ENCODE assay signal across 1 cellular context in the genomic region with DNA sequence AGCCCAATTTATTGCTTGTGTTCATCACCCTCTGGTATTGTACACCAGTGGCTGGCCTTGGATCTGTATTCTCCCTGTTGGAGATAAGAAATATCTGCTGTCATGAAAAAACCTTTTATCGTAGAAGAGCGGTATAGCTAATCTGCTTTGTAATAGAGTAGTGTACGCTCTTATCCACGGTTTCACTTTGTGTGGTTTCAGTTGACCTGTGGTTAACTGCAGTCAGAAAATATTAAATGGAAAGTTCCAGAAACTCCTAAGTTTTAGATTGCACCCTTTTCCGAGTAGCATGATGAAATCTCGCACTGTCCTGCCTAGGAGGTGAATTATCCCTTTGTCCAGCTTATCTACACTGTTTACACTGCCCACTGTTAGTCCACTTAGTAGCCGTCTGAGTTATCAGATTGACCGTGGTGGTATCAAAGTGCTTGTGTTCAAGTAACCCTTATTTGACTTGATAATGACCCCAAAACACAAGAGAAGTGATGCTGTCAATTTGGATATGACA.
A peak's percentile ranks its signal among the peaks of the same experiment; 100 is the strongest.
TF ChIP-seq lines count a peak whose summit lies in the region.

No MANE protein-coding gene starts in this region.

TF ChIP-seq in HepG2, 621 proteins besides CTCF, POLR2A, EP300 and RAD21 (continued from another document and continues in another):
- TF ChIP-seq SAP130 (CRISPR knock-in tag; IDR thresholded peaks at IDR 0.05; ENCODE audit: low read depth) (peak; percentile 68), HNF4A (CRISPR knock-in tag; IDR thresholded peaks at IDR 0.05) (peak; percentile 58; the same call in 1 of the 2 replicates), CENPX (CRISPR knock-in tag; IDR thresholded peaks at IDR 0.05) (no peak), ZBTB8A (CRISPR knock-in tag; IDR thresholded peaks at IDR 0.05; ENCODE audit: borderline replicate concordance, low read depth) (no peak), FOXM1 (CRISPR knock-in tag; IDR thresholded peaks at IDR 0.05) (no peak), ZNF563 (CRISPR knock-in tag; IDR thresholded peaks at IDR 0.05) (no peak), SP1 (IDR thresholded peaks at IDR 0.05) (no peak), SP1 (CRISPR knock-in tag; IDR thresholded peaks at IDR 0.05) (no peak), NFIC (IDR thresholded peaks at IDR 0.05; ENCODE audit: low read length) (peak; percentile 72), ZNF773 (CRISPR knock-in tag; IDR thresholded peaks at IDR 0.05; ENCODE audit: borderline replicate concordance) (no peak), SNRNP70 (IDR thresholded peaks at IDR 0.05; ENCODE audit: low read depth, low read length) (no peak), SSRP1 (CRISPR knock-in tag; IDR thresholded peaks at IDR 0.05) (no peak), HOXA7 (CRISPR knock-in tag; IDR thresholded peaks at IDR 0.05) (no peak), ZNF253 (CRISPR knock-in tag; IDR thresholded peaks at IDR 0.05; ENCODE audit: borderline replicate concordance) (no peak), ZNF776 (CRISPR knock-in tag; IDR thresholded peaks at IDR 0.05) (no peak), TP53 (CRISPR knock-in tag; conservative IDR thresholded peaks at IDR 0.05) (no peak), FOXK2 (IDR thresholded peaks at IDR 0.05) (0 out of 2 replicates have a peak, but pooled peaks have one; percentile 24)
- TF ChIP-seq, protein P1, sequence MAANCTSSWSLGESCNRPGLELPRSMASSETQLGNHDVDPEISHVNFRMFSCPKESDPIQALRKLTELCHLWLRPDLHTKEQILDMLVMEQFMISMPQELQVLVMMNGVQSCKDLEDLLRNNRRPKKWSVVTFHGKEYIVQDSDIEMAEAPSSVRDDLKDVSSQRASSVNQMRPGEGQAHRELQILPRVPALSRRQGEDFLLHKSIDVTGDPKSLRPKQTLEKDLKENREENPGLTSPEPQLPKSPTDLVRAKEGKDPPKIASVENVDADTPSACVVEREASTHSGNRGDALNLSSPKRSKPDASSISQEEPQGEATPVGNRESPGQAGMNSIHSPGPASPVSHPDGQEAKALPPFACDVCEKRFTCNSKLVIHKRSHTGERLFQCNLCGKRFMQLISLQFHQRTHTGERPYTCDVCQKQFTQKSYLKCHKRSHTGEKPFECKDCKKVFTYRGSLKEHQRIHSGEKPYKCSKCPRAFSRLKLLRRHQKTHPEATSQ (CRISPR knock-in tag; IDR thresholded peaks at IDR 0.05; ENCODE audit: borderline replicate concordance): no peak
- TF ChIP-seq, protein P2, sequence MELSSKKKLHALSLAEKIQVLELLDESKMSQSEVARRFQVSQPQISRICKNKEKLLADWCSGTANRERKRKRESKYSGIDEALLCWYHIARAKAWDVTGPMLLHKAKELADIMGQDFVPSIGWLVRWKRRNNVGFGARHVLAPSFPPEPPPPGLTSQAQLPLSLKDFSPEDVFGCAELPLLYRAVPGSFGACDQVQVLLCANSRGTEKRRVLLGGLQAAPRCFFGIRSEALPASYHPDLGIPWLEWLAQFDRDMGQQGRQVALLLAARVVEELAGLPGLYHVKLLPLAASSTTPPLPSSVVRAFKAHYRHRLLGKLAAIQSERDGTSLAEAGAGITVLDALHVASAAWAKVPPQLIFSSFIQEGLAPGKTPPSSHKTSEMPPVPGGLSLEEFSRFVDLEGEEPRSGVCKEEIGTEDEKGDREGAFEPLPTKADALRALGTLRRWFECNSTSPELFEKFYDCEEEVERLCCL (CRISPR knock-in tag; IDR thresholded peaks at IDR 0.05; ENCODE audit: borderline replicate concordance): no peak
- TF ChIP-seq, protein P3, sequence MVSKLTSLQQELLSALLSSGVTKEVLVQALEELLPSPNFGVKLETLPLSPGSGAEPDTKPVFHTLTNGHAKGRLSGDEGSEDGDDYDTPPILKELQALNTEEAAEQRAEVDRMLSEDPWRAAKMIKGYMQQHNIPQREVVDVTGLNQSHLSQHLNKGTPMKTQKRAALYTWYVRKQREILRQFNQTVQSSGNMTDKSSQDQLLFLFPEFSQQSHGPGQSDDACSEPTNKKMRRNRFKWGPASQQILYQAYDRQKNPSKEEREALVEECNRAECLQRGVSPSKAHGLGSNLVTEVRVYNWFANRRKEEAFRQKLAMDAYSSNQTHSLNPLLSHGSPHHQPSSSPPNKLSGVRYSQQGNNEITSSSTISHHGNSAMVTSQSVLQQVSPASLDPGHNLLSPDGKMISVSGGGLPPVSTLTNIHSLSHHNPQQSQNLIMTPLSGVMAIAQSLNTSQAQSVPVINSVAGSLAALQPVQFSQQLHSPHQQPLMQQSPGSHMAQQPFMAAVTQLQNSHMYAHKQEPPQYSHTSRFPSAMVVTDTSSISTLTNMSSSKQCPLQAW (CRISPR knock-in tag; IDR thresholded peaks at IDR 0.05): 0 out of 2 replicates have a peak, but pooled peaks have one; percentile 53
- TF ChIP-seq, protein P4, sequence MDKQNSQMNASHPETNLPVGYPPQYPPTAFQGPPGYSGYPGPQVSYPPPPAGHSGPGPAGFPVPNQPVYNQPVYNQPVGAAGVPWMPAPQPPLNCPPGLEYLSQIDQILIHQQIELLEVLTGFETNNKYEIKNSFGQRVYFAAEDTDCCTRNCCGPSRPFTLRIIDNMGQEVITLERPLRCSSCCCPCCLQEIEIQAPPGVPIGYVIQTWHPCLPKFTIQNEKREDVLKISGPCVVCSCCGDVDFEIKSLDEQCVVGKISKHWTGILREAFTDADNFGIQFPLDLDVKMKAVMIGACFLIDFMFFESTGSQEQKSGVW (CRISPR knock-in tag; IDR thresholded peaks at IDR 0.05; ENCODE audit: borderline replicate concordance): no peak
- TF ChIP-seq, protein P5, sequence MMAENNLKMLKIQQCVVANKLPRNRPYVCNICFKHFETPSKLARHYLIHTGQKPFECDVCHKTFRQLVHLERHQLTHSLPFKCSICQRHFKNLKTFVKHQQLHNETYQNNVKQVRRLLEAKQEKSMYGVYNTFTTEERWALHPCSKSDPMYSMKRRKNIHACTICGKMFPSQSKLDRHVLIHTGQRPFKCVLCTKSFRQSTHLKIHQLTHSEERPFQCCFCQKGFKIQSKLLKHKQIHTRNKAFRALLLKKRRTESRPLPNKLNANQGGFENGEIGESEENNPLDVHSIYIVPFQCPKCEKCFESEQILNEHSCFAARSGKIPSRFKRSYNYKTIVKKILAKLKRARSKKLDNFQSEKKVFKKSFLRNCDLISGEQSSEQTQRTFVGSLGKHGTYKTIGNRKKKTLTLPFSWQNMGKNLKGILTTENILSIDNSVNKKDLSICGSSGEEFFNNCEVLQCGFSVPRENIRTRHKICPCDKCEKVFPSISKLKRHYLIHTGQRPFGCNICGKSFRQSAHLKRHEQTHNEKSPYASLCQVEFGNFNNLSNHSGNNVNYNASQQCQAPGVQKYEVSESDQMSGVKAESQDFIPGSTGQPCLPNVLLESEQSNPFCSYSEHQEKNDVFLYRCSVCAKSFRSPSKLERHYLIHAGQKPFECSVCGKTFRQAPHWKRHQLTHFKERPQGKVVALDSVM (CRISPR knock-in tag; IDR thresholded peaks at IDR 0.05): no peak
- TF ChIP-seq, protein P6, sequence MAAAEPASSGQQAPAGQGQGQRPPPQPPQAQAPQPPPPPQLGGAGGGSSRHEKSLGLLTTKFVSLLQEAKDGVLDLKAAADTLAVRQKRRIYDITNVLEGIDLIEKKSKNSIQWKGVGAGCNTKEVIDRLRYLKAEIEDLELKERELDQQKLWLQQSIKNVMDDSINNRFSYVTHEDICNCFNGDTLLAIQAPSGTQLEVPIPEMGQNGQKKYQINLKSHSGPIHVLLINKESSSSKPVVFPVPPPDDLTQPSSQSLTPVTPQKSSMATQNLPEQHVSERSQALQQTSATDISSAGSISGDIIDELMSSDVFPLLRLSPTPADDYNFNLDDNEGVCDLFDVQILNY (CRISPR knock-in tag; conservative IDR thresholded peaks at IDR 0.05): no peak
- TF ChIP-seq, protein P7, sequence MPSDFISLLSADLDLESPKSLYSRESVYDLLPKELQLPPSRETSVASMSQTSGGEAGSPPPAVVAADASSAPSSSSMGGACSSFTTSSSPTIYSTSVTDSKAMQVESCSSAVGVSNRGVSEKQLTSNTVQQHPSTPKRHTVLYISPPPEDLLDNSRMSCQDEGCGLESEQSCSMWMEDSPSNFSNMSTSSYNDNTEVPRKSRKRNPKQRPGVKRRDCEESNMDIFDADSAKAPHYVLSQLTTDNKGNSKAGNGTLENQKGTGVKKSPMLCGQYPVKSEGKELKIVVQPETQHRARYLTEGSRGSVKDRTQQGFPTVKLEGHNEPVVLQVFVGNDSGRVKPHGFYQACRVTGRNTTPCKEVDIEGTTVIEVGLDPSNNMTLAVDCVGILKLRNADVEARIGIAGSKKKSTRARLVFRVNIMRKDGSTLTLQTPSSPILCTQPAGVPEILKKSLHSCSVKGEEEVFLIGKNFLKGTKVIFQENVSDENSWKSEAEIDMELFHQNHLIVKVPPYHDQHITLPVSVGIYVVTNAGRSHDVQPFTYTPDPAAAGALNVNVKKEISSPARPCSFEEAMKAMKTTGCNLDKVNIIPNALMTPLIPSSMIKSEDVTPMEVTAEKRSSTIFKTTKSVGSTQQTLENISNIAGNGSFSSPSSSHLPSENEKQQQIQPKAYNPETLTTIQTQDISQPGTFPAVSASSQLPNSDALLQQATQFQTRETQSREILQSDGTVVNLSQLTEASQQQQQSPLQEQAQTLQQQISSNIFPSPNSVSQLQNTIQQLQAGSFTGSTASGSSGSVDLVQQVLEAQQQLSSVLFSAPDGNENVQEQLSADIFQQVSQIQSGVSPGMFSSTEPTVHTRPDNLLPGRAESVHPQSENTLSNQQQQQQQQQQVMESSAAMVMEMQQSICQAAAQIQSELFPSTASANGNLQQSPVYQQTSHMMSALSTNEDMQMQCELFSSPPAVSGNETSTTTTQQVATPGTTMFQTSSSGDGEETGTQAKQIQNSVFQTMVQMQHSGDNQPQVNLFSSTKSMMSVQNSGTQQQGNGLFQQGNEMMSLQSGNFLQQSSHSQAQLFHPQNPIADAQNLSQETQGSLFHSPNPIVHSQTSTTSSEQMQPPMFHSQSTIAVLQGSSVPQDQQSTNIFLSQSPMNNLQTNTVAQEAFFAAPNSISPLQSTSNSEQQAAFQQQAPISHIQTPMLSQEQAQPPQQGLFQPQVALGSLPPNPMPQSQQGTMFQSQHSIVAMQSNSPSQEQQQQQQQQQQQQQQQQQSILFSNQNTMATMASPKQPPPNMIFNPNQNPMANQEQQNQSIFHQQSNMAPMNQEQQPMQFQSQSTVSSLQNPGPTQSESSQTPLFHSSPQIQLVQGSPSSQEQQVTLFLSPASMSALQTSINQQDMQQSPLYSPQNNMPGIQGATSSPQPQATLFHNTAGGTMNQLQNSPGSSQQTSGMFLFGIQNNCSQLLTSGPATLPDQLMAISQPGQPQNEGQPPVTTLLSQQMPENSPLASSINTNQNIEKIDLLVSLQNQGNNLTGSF (CRISPR knock-in tag; IDR thresholded peaks at IDR 0.05): no peak
- TF ChIP-seq, protein P8, sequence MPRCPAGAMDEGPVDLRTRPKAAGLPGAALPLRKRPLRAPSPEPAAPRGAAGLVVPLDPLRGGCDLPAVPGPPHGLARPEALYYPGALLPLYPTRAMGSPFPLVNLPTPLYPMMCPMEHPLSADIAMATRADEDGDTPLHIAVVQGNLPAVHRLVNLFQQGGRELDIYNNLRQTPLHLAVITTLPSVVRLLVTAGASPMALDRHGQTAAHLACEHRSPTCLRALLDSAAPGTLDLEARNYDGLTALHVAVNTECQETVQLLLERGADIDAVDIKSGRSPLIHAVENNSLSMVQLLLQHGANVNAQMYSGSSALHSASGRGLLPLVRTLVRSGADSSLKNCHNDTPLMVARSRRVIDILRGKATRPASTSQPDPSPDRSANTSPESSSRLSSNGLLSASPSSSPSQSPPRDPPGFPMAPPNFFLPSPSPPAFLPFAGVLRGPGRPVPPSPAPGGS (CRISPR knock-in tag; IDR thresholded peaks at IDR 0.05): no peak
- TF ChIP-seq, protein P9, sequence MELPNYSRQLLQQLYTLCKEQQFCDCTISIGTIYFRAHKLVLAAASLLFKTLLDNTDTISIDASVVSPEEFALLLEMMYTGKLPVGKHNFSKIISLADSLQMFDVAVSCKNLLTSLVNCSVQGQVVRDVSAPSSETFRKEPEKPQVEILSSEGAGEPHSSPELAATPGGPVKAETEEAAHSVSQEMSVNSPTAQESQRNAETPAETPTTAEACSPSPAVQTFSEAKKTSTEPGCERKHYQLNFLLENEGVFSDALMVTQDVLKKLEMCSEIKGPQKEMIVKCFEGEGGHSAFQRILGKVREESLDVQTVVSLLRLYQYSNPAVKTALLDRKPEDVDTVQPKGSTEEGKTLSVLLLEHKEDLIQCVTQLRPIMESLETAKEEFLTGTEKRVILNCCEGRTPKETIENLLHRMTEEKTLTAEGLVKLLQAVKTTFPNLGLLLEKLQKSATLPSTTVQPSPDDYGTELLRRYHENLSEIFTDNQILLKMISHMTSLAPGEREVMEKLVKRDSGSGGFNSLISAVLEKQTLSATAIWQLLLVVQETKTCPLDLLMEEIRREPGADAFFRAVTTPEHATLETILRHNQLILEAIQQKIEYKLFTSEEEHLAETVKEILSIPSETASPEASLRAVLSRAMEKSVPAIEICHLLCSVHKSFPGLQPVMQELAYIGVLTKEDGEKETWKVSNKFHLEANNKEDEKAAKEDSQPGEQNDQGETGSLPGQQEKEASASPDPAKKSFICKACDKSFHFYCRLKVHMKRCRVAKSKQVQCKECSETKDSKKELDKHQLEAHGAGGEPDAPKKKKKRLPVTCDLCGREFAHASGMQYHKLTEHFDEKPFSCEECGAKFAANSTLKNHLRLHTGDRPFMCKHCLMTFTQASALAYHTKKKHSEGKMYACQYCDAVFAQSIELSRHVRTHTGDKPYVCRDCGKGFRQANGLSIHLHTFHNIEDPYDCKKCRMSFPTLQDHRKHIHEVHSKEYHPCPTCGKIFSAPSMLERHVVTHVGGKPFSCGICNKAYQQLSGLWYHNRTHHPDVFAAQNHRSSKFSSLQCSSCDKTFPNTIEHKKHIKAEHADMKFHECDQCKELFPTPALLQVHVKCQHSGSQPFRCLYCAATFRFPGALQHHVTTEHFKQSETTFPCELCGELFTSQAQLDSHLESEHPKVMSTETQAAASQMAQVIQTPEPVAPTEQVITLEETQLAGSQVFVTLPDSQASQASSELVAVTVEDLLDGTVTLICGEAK (IDR thresholded peaks at IDR 0.05): no peak
- TF ChIP-seq, protein P9 (CRISPR knock-in tag; IDR thresholded peaks at IDR 0.05): no peak
